In the genomic region with DNA sequence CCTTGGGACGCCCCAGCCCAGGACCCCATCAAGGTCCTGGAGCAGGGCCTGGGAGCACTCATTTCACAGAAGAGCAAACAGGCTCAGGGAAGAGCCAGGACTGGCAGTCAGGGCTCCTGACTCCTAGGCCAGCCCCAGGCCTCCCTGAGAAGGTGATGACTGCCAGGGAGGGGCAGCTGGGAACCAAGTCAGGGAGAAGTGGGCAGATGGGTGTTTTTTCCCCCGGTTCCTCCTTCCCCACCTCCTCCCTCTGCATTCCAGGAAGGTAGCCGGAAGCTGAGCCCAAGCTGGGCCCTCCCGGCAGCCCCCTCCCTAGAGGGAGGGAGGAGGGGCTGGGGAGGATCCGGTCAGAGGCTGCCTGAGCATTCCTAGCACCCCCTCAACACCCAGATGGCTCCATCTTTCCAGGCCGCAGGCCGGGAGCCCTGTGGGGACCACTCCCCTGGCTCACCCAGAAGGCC, we compare ENCODE assay signal across 17 cellular contexts. TPM values are rescaled to one million over a fixed set of nuclear protein-coding genes. Genes with fewer than 3 reads are reported as not detected.
A peak's percentile ranks its signal among the peaks of the same experiment; 100 is the strongest.
DNase-seq lines count a peak whose midpoint lies in the region; ATAC-seq and TF ChIP-seq lines count a peak whose summit lies in the region.
"Had no signal": no experiment of that assay in that cellular context is flagged by ENCODE, and none has a peak within 500 bp of the region (broad histone marks: within the 10 kb centered on the region; RNA-seq: fewer than 3 reads in every experiment).

No MANE protein-coding gene starts in this region.

- peak; percentile 36 to 58 for DNase-seq in cardiac muscle cell (ENCODE audit: low read depth in 1 of 2, low spot score in 1 of 2)
- DNase-seq in left ventricle myocardium superior, result no peak
- no peak for DNase-seq in mesenchymal stem cell
- DNase-seq in upper lobe of left lung, result no peak
- no peak for DNase-seq in NCI-H2107 treated with DMSO at 0.1 percent for 48 hours (lab: John Stamatoyannopoulos, UW; ENCODE audit: unreplicated experiment)
- DNase-seq in SKM-1 treated with dmso at 0.1 percent for 144 hours (lab: John Stamatoyannopoulos, UW; ENCODE audit: unreplicated experiment), result no peak
- no peak for DNase-seq in heart left ventricle
- DNase-seq: activated CD4-positive, alpha-beta T cell treated with anti-CD3 and anti-CD28 coated beads for 1 hour; activated naive CD8-positive, alpha-beta T cell treated with anti-CD3 and anti-CD28 coated beads for 36 hours; erythroblast; GDM1; kidney glomerular epithelial cell; NCI-H1436 treated with DMSO at 0.1 percent for 48 hours; NCI-H526 had no signal

- no peak overlapping the region for H3K4ac ChIP-seq in mesenchymal stem cell (ENCODE audit: low read depth in 1 of 2, low read length in 2 of 2)

- no peak for TF ChIP-seq EP300 in upper lobe of left lung (IDR thresholded peaks at IDR 0.05)

- H3K14ac ChIP-seq in mesenchymal stem cell (ENCODE audit: low read length in 2 of 2), result no peak overlapping the region

- intact Hi-C loops in left ventricle myocardium superior (cut with micrococcal nuclease) (no loop called here), heart left ventricle (cut with DNase I) (no loop called here)

- H3K4me2 ChIP-seq in mesenchymal stem cell (ENCODE audit: low read length, poor library complexity, severe bottlenecking), result no peak overlapping the region

- H3K79me1 ChIP-seq in mesenchymal stem cell (replicated peaks; ENCODE audit: low read length, poor library complexity, severe bottlenecking), result peaks cover 18% of the 10 kb centered on the region

- no peak for TF ChIP-seq CTCF in cardiac muscle cell (IDR thresholded peaks at IDR 0.05; ENCODE audit: low read depth, low read length)
- TF ChIP-seq CTCF in upper lobe of left lung (IDR thresholded peaks at IDR 0.05), result no peak
- no peak for TF ChIP-seq CTCF in heart left ventricle (IDR thresholded peaks at IDR 0.05)

- H4K91ac ChIP-seq in mesenchymal stem cell (ENCODE audit: low read length), result peak overlapping the region; percentile 52

- no peaks in the 10 kb centered on the region for H3K9me3 ChIP-seq in cardiac muscle cell (ENCODE audit: low read depth)
- no peaks in the 10 kb centered on the region for H3K9me3 ChIP-seq in mesenchymal stem cell (ENCODE audit: control insufficient read depth, low read length)
- no peaks in the 10 kb centered on the region for H3K9me3 ChIP-seq in upper lobe of left lung
- no peaks in the 10 kb centered on the region for H3K9me3 ChIP-seq in heart left ventricle
- H3K9me3 ChIP-seq: thyroid gland had no signal

- H2AK5ac ChIP-seq in mesenchymal stem cell (ENCODE audit: low read length, severe bottlenecking), result peak overlapping the region; percentile 99

- peak overlapping the region in 1 of 2 experiments; percentile 38 for H2BK12ac ChIP-seq in mesenchymal stem cell (ENCODE audit: low read length in 2 of 2)

- H3K27ac ChIP-seq in cardiac muscle cell (peak overlapping the region; percentile 94), angular gyrus (ENCODE audit: low read depth, low read length) (peak overlapping the region; percentile 14), mesenchymal stem cell (ENCODE audit: low read length, poor library complexity, severe bottlenecking) (peak overlapping the region; percentile 26), upper lobe of left lung (peak overlapping the region in 3 of 4 donors; percentile 24 to 42 (median 26)), heart left ventricle (no peak overlapping the region)
- H3K27ac ChIP-seq: thyroid gland had no signal

- ATAC-seq in left ventricle myocardium superior, result no peak
- no peak for ATAC-seq in upper lobe of left lung (ENCODE audit: low FRiP score in 2 of 2)
- ATAC-seq in heart left ventricle, result no peak
- ATAC-seq: Panc1 had no signal

- H3K36me3 ChIP-seq in cardiac muscle cell (no peaks in the 10 kb centered on the region), mesenchymal stem cell (ENCODE audit: control insufficient read depth in 1 of 2, insufficient read depth in 2 of 2, low read depth in 1 of 2, low read length in 2 of 2) (peaks cover 0 to 57% of the 10 kb centered on the region in 2 experiments), upper lobe of left lung (no peaks in the 10 kb centered on the region), heart left ventricle (no peaks in the 10 kb centered on the region)
- H3K36me3 ChIP-seq: thyroid gland had no signal

- peak overlapping the region; percentile 74 for H2BK5ac ChIP-seq in mesenchymal stem cell (ENCODE audit: low read depth, low read length, poor library complexity, severe bottlenecking)

- H2BK15ac ChIP-seq in mesenchymal stem cell (ENCODE audit: low read depth, poor library complexity, severe bottlenecking), result peak overlapping the region; percentile 6

- peak overlapping the region; percentile 19 for H4K8ac ChIP-seq in mesenchymal stem cell (ENCODE audit: low read length)

- H2AFZ ChIP-seq in mesenchymal stem cell (ENCODE audit: low read depth, low read length), result no peak overlapping the region

- no peak overlapping the region for H2BK120ac ChIP-seq in mesenchymal stem cell (ENCODE audit: low read depth, low read length)

- H3K4me1 ChIP-seq in cardiac muscle cell (ENCODE audit: low read depth), result peaks cover 48% of the 10 kb centered on the region
- peaks cover 67% of the 10 kb centered on the region for H3K4me1 ChIP-seq in mesenchymal stem cell (ENCODE audit: control insufficient read depth, insufficient read depth, low read depth, low read length)
- peaks cover 2 to 15% (median 9%) of the 10 kb centered on the region in 4 donors for H3K4me1 ChIP-seq in upper lobe of left lung
- H3K4me1 ChIP-seq in heart left ventricle, result peaks cover 0 to 11% (median 1%) of the 10 kb centered on the region in 12 donors

- no peak overlapping the region for H3K9ac ChIP-seq in mesenchymal stem cell (ENCODE audit: low read length)

- H3K18ac ChIP-seq in mesenchymal stem cell (ENCODE audit: low read depth in 1 of 2, low read length in 2 of 2), result no peak overlapping the region

- TF ChIP-seq POLR2A in upper lobe of left lung (IDR thresholded peaks at IDR 0.05), result no peak
- TF ChIP-seq POLR2A in heart left ventricle (IDR thresholded peaks at IDR 0.05), result no peak

- H3K27me3 ChIP-seq in cardiac muscle cell (no peaks in the 10 kb centered on the region), mesenchymal stem cell (ENCODE audit: control insufficient read depth in 1 of 2, insufficient read depth in 1 of 2, low read length in 2 of 2) (peaks cover 0 to 32% of the 10 kb centered on the region in 2 experiments), upper lobe of left lung (no peaks in the 10 kb centered on the region), heart left ventricle (no peaks in the 10 kb centered on the region)
- H3K27me3 ChIP-seq: thyroid gland had no signal

- no peak overlapping the region for H3K23ac ChIP-seq in mesenchymal stem cell (ENCODE audit: low read length in 2 of 2)

- no peak overlapping the region for H3K4me3 ChIP-seq in cardiac muscle cell
- H3K4me3 ChIP-seq in mesenchymal stem cell (ENCODE audit: insufficient read depth in 1 of 2, low read depth in 1 of 2, low read length in 2 of 2), result no peak overlapping the region
- H3K4me3 ChIP-seq in upper lobe of left lung, result no peak overlapping the region
- no peak overlapping the region for H3K4me3 ChIP-seq in heart left ventricle
- H3K4me3 ChIP-seq: thyroid gland had no signal

- WGBS in mesenchymal stem cell, result 57% methylated on average over 3 of the region's 7 CpGs
- 60 to 78% methylated on average over 4 to 5 of the region's 7 CpGs for WGBS in upper lobe of left lung, 2 donors
- WGBS in heart left ventricle, 4 donors, result 42 to 55% (median 46%) methylated on average over 2 to 7 of the region's 7 CpGs

RNA-seq across cellular contexts. Expression of gene MYRF, which starts 19.6 kb away (rescaled TPM):
- total RNA-seq in cardiac muscle cell (48.0 and 56.9 TPM in 2 replicates), left ventricle myocardium superior (2.1 TPM), upper lobe of left lung (100 to 1,000 TPM in 1 of 6 donors, 10 to 100 TPM in 5; 32.5 to 147 (median 50.7) TPM), heart left ventricle (10 to 100 TPM in 1 of 9 donors, under 1 TPM in 6, not detected in 2; 0.20 to 41.2 (median 0.32) TPM)
- polyA plus RNA-seq in cardiac muscle cell (29.3 and 41.2 TPM in 2 replicates), heart left ventricle (under 1 TPM; 0.11 to 0.18 TPM)
- 21.9 TPM for polyA plus RNA-seq in mesenchymal stem cell (2013, experiment 1 of 2)
- 19.4 TPM for polyA plus RNA-seq in mesenchymal stem cell (2013, experiment 2 of 2)

RNA-seq across cellular contexts. Expression of gene TMEM258, which starts 20.4 kb away (rescaled TPM):
- total RNA-seq in cardiac muscle cell (29.3 and 35.3 TPM in 2 replicates), left ventricle myocardium superior (130 TPM), upper lobe of left lung (100 to 1,000 TPM in 1 of 6 donors, 10 to 100 TPM in 4, 1 to 10 TPM in 1; 8.4 to 106 (median 34.9) TPM), heart left ventricle (100 to 1,000 TPM in 7 of 9 donors, 10 to 100 TPM in 2; 48.0 to 129 (median 103) TPM)
- polyA plus RNA-seq in cardiac muscle cell (241 and 255 TPM in 2 replicates), heart left ventricle (100 to 1,000 TPM; 119 to 139 TPM)
- 175 TPM for polyA plus RNA-seq in mesenchymal stem cell (2013, experiment 1 of 2)
- polyA plus RNA-seq in mesenchymal stem cell (2013, experiment 2 of 2), result 180 TPM

RNA-seq across cellular contexts. Expression of gene FEN1, which starts 20.7 kb away (rescaled TPM):
- total RNA-seq in cardiac muscle cell (13.5 and 30.7 TPM in 2 replicates), left ventricle myocardium superior (6.4 TPM), upper lobe of left lung (1 to 10 TPM; 6.0 to 9.1 (median 7.0) TPM), heart left ventricle (10 to 100 TPM in 1 of 9 donors, 1 to 10 TPM in 8; 3.9 to 13.7 (median 6.8) TPM)
- polyA plus RNA-seq in cardiac muscle cell (13.2 and 39.2 TPM in 2 replicates), heart left ventricle (10 to 100 TPM in 1 of 2 donors, 1 to 10 TPM in 1; 2.6 to 11.9 TPM)
- polyA plus RNA-seq in mesenchymal stem cell (2013, experiment 1 of 2), result 10.6 TPM
- polyA plus RNA-seq in mesenchymal stem cell (2013, experiment 2 of 2), result 10.7 TPM

RNA-seq across cellular contexts. Expression of gene FADS1, which starts 44.8 kb away (rescaled TPM):
- total RNA-seq in cardiac muscle cell (114 and 164 TPM in 2 replicates), left ventricle myocardium superior (26.3 TPM), upper lobe of left lung (10 to 100 TPM; 38.8 to 63.7 (median 53.2) TPM), heart left ventricle (10 to 100 TPM; 16.9 to 37.6 (median 23.6) TPM)
- polyA plus RNA-seq in cardiac muscle cell (183 and 249 TPM in 2 replicates), heart left ventricle (10 to 100 TPM; 14.3 to 72.6 TPM)
- polyA plus RNA-seq in mesenchymal stem cell (2013, experiment 1 of 2), result 262 TPM
- polyA plus RNA-seq in mesenchymal stem cell (2013, experiment 2 of 2), result 260 TPM

RNA-seq across cellular contexts. Expression of gene FADS2, which starts 56.1 kb away (rescaled TPM):
- total RNA-seq in cardiac muscle cell (103 and 239 TPM in 2 replicates), left ventricle myocardium superior (24.7 TPM), upper lobe of left lung (10 to 100 TPM; 13.5 to 92.5 (median 50.7) TPM), heart left ventricle (10 to 100 TPM in 8 of 9 donors, 1 to 10 TPM in 1; 2.6 to 38.2 (median 19.2) TPM)
- polyA plus RNA-seq in cardiac muscle cell (129 and 262 TPM in 2 replicates), heart left ventricle (10 to 100 TPM; 13.8 to 43.6 TPM)
- 1,185 TPM for polyA plus RNA-seq in mesenchymal stem cell (2013, experiment 1 of 2)
- polyA plus RNA-seq in mesenchymal stem cell (2013, experiment 2 of 2), result 1,187 TPM

Comparison
In these comparisons a context has a peak if more than half of its experiments do, and no peak if none do; other contexts are left out.
1. DNase-seq: peak in cardiac muscle cell (2 of 2); none in left ventricle myocardium superior (single experiment), mesenchymal stem cell (single experiment), upper lobe of left lung (0 of 2), NCI-H2107 treated with DMSO at 0.1 percent for 48 hours (single experiment), SKM-1 treated with dmso at 0.1 percent for 144 hours (single experiment) and heart left ventricle (0 of 5).
2. H3K27ac ChIP-seq: peak in cardiac muscle cell (single experiment), angular gyrus (single experiment), mesenchymal stem cell (single experiment) and upper lobe of left lung (3 of 4); none in heart left ventricle (0 of 12).